Comparison of ENCODE assay signal across 1 cellular context in genomic region chr15:41971089-41971892, GRCh38.
TF ChIP-seq lines count a peak whose summit lies in the region.

No MANE protein-coding gene starts in this region.

TF ChIP-seq in HEK293, 187 proteins besides CTCF, POLR2A, EP300 and RAD21 (continued from another document):
- TF ChIP-seq ZBTB44 (tag by site-specific recombination; IDR thresholded peaks at IDR 0.05) (peak; percentile 37; the same call in 1 of the 2 replicates), ZNF311 (tag by site-specific recombination; IDR thresholded peaks at IDR 0.05; ENCODE audit: borderline replicate concordance) (no peak)
